ENCODE assay signal across 1 cellular context in the genomic region with DNA sequence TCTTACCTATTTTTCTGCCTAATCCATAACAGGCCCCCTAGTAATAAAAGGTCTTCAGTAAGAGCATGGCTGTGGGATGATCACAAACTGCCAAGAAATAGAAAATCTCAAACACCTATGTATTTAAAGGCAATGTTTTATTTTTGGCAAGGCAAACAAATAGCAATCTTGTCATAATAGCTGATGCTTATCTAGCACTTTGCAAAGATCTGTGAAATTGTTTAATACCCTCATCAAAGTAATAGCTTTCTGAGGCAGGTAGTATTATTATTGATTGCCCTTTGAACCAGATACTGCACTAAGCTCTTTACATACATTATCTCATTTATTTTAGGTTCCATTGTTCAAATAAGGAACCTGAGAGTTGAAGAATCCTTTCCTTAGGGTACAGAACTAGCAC.
TF ChIP-seq lines count a peak whose summit lies in the region.

No MANE protein-coding gene starts in this region.

TF ChIP-seq in GM12878, 131 proteins besides CTCF, POLR2A, EP300 and RAD21 (continued from another document):
- TF ChIP-seq, protein P1, sequence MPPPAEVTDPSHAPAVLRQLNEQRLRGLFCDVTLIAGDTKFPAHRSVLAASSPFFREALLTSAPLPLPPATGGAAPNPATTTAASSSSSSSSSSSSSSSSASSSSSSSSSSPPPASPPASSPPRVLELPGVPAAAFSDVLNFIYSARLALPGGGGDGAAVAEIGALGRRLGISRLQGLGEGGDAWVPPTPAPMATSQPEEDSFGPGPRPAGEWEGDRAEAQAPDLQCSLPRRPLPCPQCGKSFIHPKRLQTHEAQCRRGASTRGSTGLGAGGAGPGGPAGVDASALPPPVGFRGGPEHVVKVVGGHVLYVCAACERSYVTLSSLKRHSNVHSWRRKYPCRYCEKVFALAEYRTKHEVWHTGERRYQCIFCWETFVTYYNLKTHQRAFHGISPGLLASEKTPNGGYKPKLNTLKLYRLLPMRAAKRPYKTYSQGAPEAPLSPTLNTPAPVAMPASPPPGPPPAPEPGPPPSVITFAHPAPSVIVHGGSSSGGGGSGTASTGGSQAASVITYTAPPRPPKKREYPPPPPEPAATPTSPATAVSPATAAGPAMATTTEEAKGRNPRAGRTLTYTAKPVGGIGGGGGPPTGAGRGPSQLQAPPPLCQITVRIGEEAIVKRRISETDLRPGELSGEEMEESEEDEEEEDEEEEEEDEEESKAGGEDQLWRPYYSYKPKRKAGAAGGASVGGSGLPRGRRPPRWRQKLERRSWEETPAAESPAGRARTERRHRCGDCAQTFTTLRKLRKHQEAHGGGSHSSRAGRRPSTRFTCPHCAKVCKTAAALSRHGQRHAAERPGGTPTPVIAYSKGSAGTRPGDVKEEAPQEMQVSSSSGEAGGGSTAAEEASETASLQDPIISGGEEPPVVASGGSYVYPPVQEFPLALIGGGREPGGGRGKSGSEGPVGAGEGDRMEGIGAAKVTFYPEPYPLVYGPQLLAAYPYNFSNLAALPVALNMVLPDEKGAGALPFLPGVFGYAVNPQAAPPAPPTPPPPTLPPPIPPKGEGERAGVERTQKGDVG (CRISPR knock-in tag; IDR thresholded peaks at IDR 0.05) = no peak
- TF ChIP-seq NBN (IDR thresholded peaks at IDR 0.05) (no peak), ZBTB40 (IDR thresholded peaks at IDR 0.05; ENCODE audit: borderline replicate concordance) (no peak), MXI1 (IDR thresholded peaks at IDR 0.05; ENCODE audit: low read depth, low read length) (no peak), HCFC1 (IDR thresholded peaks at IDR 0.05; ENCODE audit: low read length) (no peak), ATF7 (IDR thresholded peaks at IDR 0.05; ENCODE audit: low read depth) (no peak), POLR2AphosphoS5 (IDR thresholded peaks at IDR 0.05; ENCODE audit: low read length) (no peak), NR2C1 (IDR thresholded peaks at IDR 0.05) (no peak)
- TF ChIP-seq, protein P2, sequence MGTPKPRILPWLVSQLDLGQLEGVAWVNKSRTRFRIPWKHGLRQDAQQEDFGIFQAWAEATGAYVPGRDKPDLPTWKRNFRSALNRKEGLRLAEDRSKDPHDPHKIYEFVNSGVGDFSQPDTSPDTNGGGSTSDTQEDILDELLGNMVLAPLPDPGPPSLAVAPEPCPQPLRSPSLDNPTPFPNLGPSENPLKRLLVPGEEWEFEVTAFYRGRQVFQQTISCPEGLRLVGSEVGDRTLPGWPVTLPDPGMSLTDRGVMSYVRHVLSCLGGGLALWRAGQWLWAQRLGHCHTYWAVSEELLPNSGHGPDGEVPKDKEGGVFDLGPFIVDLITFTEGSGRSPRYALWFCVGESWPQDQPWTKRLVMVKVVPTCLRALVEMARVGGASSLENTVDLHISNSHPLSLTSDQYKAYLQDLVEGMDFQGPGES (IDR thresholded peaks at IDR 0.05) = no peak
